In the genomic region with DNA sequence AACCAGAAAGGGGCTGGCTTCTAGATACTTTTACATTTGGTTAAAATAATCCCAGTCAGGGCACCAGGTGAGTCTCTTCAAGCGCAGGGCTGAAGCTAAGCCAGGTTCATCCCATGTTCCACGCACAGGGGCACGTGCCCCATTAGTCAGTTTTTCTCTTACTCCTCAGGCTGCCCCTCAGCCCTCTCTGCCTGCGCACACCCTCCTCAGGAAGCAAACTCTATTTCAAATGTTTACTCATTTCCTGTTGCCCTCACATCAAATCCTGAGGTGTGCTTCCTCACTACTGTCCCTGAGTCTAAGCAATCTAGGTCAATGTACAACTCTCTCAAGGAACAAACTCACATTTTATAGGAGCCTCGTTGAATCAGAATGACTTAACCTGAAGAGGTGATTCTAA, we compare ENCODE assay signal across 8 cellular contexts. TPM values are rescaled to one million over a fixed set of nuclear protein-coding genes. Genes with fewer than 3 reads are reported as not detected.
DNase-seq lines count a peak whose midpoint lies in the region; ATAC-seq and TF ChIP-seq lines count a peak whose summit lies in the region.

No MANE protein-coding gene starts in this region.

- H2BK5ac ChIP-seq in mesendoderm (ENCODE audit: low read length): no peak overlapping the region

- peaks cover 12% of the 10 kb centered on the region for H3K27me3 Mint-ChIP-seq in stimulated activated memory B cell treated with anti-CD40 and anti-IgM and Interleukin-4, amounts not matched to agents 10 μg/mL and 1 μg/mL and 100 μg/mL, for 72 hours

- intact Hi-C loops in colonic mucosa (cut with DNase I): no loop called here

- no peaks in the 10 kb centered on the region for H3K27me3 ChIP-seq in colonic mucosa
- H3K27me3 ChIP-seq in mesendoderm (ENCODE audit: insufficient read depth, low read length, poor library complexity): no peaks in the 10 kb centered on the region

- peak; percentile 10 for DNase-seq in HK-2 (ENCODE audit: unreplicated experiment)
- peak; percentile 58 for DNase-seq in activated CD4-positive, alpha-beta T cell treated with anti-CD3 and anti-CD28 coated beads, Interleukin-2, amount 50 U/mL, for 1 hour
- DNase-seq in colonic mucosa: peak; percentile 67
- peak; percentile 14 to 54 (median 38) for DNase-seq in stimulated activated CD4-positive, alpha-beta T cell treated with anti-CD3 and anti-CD28 coated beads, TNF-alpha, amount 100 ng/mL, for 1 hour (ENCODE audit: low read depth in 3 of 3, low spot score in 1 of 3)
- no peak for DNase-seq in DMS114 treated with DMSO at 0.1 percent for 48 hours (lab: John Stamatoyannopoulos, UW; ENCODE audit: unreplicated experiment)
- DNase-seq in mesendoderm: no peak

- peaks cover 17% of the 10 kb centered on the region for H3K4me1 Mint-ChIP-seq in stimulated activated memory B cell treated with anti-CD40 and anti-IgM and Interleukin-4, amounts not matched to agents 10 μg/mL and 1 μg/mL and 100 μg/mL, for 72 hours

- no peak overlapping the region for H3K18ac ChIP-seq in mesendoderm (ENCODE audit: low read length)

- H3K9me3 Mint-ChIP-seq in stimulated activated memory B cell treated with anti-CD40 and anti-IgM and Interleukin-4, amounts not matched to agents 10 μg/mL and 1 μg/mL and 100 μg/mL, for 72 hours: no peaks in the 10 kb centered on the region

- no peak overlapping the region for H3K56ac ChIP-seq in mesendoderm (ENCODE audit: low read length)

- H3K36me3 Mint-ChIP-seq in stimulated activated memory B cell treated with anti-CD40 and anti-IgM and Interleukin-4, amounts not matched to agents 10 μg/mL and 1 μg/mL and 100 μg/mL, for 72 hours: no peaks in the 10 kb centered on the region

- H4K8ac ChIP-seq in mesendoderm (ENCODE audit: low read depth, low read length): no peak overlapping the region

- H3K36me3 ChIP-seq in colonic mucosa (no peaks in the 10 kb centered on the region), mesendoderm (ENCODE audit: control insufficient read depth, insufficient read depth, low read length) (no peaks in the 10 kb centered on the region)

- no peaks in the 10 kb centered on the region for H3K79me1 ChIP-seq in mesendoderm (ENCODE audit: low read length)

- H3K27ac Mint-ChIP-seq in stimulated activated memory B cell treated with anti-CD40 and anti-IgM and Interleukin-4, amounts not matched to agents 10 μg/mL and 1 μg/mL and 100 μg/mL, for 72 hours: no peak overlapping the region

- H2AK5ac ChIP-seq in mesendoderm (ENCODE audit: low read length): no peak overlapping the region

- H2BK120ac ChIP-seq in mesendoderm (ENCODE audit: low read depth, low read length): no peak overlapping the region

- H4K5ac ChIP-seq in mesendoderm (ENCODE audit: low read length): no peak overlapping the region

- H3K4me3 Mint-ChIP-seq in stimulated activated memory B cell treated with anti-CD40 and anti-IgM and Interleukin-4, amounts not matched to agents 10 μg/mL and 1 μg/mL and 100 μg/mL, for 72 hours: no peak overlapping the region

- peak overlapping the region in 1 of 2 donors; percentile 71 for H3K9ac ChIP-seq in colonic mucosa (ENCODE audit: low read depth in 2 of 2, low read length in 2 of 2)
- no peak overlapping the region for H3K9ac ChIP-seq in mesendoderm (ENCODE audit: low read length)

- ATAC-seq in GM21825 (IDR thresholded peaks at IDR 0.05; ENCODE audit: unreplicated experiment): no peak
- ATAC-seq in stimulated activated memory B cell treated with anti-CD40 and anti-IgM and Interleukin-4, amounts not matched to agents 10 μg/mL and 1 μg/mL and 100 μg/mL, for 72 hours: no peak

- TF ChIP-seq CTCF in colonic mucosa (IDR thresholded peaks at IDR 0.05): no peak

- H3K23ac ChIP-seq in mesendoderm (ENCODE audit: low read length): no peak overlapping the region

- no peaks in the 10 kb centered on the region for H3K9me3 ChIP-seq in colonic mucosa

- H3K4me1 ChIP-seq in colonic mucosa (peaks cover 31% of the 10 kb centered on the region), mesendoderm (ENCODE audit: control insufficient read depth, low read depth, low read length) (peaks cover 2% of the 10 kb centered on the region)

- H2BK15ac ChIP-seq in mesendoderm (replicated peaks; ENCODE audit: low read depth): no peak overlapping the region

- no peaks in the 10 kb centered on the region for H3K79me2 ChIP-seq in mesendoderm (ENCODE audit: control insufficient read depth, insufficient read depth, low read length)

- no peak overlapping the region for H3K4ac ChIP-seq in mesendoderm (ENCODE audit: low read depth, low read length)

- H3K4me2 ChIP-seq in mesendoderm (ENCODE audit: low read length): no peak overlapping the region

- no CpG with 5 or more reads among the region's 5 CpGs for WGBS in mesendoderm (ENCODE audit: extremely low coverage, insufficient coverage, low lambda C conversion rate)

- H3K27ac ChIP-seq in colonic mucosa (peak overlapping the region; percentile 73), mesendoderm (ENCODE audit: low read depth, low read length) (no peak overlapping the region)

- H3K4me3 ChIP-seq in colonic mucosa (no peak overlapping the region), mesendoderm (ENCODE audit: low read length) (no peak overlapping the region)

RNA-seq across cellular contexts. Expression of a gene that starts 48.5 kb away (rescaled TPM):
- total RNA-seq in colonic mucosa: 100 to 1,000 TPM; 162 to 390 TPM
- 44.0 TPM for polyA plus RNA-seq in mesendoderm (2013, experiment 1 of 2)
- 41.5 TPM for polyA plus RNA-seq in mesendoderm (2013, experiment 2 of 2)

Comparison
In these comparisons a context has a peak if more than half of its experiments do, and no peak if none do; other contexts are left out.
1. DNase-seq: peak in HK-2 (single experiment), activated CD4-positive, alpha-beta T cell treated with anti-CD3 and anti-CD28 coated beads, Interleukin-2, amount 50 U/mL, for 1 hour (single experiment), colonic mucosa (single experiment) and stimulated activated CD4-positive, alpha-beta T cell treated with anti-CD3 and anti-CD28 coated beads, TNF-alpha, amount 100 ng/mL, for 1 hour (3 of 3); none in DMS114 treated with DMSO at 0.1 percent for 48 hours (single experiment) and mesendoderm (single experiment).